In genomic region chr19:39479916-39480315, GRCh38 we compare ENCODE assay signal across 8 cellular contexts. TPM values are rescaled to one million over a fixed set of nuclear protein-coding genes. Genes with fewer than 3 reads are reported as not detected.
DNase-seq lines count a peak whose midpoint lies in the region; ATAC-seq and TF ChIP-seq lines count a peak whose summit lies in the region.

No MANE protein-coding gene starts in this region.

- DNase-seq in NT2/D1 (ENCODE audit: low read depth, low spot score) (no peak), dorsolateral prefrontal cortex (no peak), GF-D8 (lab: John Stamatoyannopoulos, UW) (no peak), AML-193 (lab: John Stamatoyannopoulos, UW) (no peak)
- DNase-seq in effector CD4-positive, alpha-beta T cell, result no peak

- H3K4me3 ChIP-seq in NT2/D1 (ENCODE audit: insufficient read length, low read depth) (no peak overlapping the region), dorsolateral prefrontal cortex (peak overlapping the region; percentile 71 to 100 (median 97)), neutrophil (ENCODE audit: low read depth in 1 of 2, low read length in 1 of 2) (peak overlapping the region; percentile 87 to 92)

- intact Hi-C loops in dorsolateral prefrontal cortex (cut with DNase I), result loop anchor here (2.0 kb wide), 3 partner anchors 33 to 53 kb away; partner anchors contain the start of genes EID2B (in 1 of the 2) and SUPT5H (in 1 of the 2)

- H3K36me3 ChIP-seq in ES-I3 (ENCODE audit: insufficient read depth, low read length) (peaks cover 5% of the 10 kb centered on the region; the same call in 1 of the 2 replicates), NT2/D1 (ENCODE audit: insufficient read depth, insufficient read length, low read length) (peaks cover 45% of the 10 kb centered on the region), neutrophil (peaks cover 15% of the 10 kb centered on the region)

- ATAC-seq in esophagus mucosa, result no peak

- H3K4me1 ChIP-seq in ES-I3 (ENCODE audit: insufficient read depth, low read length) (0 out of 2 replicates have a peak, but pooled peaks cover 5% of the 10 kb centered on the region), NT2/D1 (ENCODE audit: insufficient read depth, insufficient read length) (no peaks in the 10 kb centered on the region), neutrophil (ENCODE audit: control insufficient read depth in 1 of 2, insufficient read depth in 1 of 2, low read depth in 1 of 2, low read length in 1 of 2) (peaks cover 19 to 21% of the 10 kb centered on the region in 2 experiments)

- peak overlapping the region in 56 of 59 donors; percentile 2 to 95 (median 86) for H3K27ac ChIP-seq in dorsolateral prefrontal cortex
- peak overlapping the region; percentile 71 for H3K27ac ChIP-seq in neutrophil

- H3K27me3 ChIP-seq in NT2/D1 (ENCODE audit: insufficient read depth, insufficient read length) (no peaks in the 10 kb centered on the region), dorsolateral prefrontal cortex (no peaks in the 10 kb centered on the region), neutrophil (no peaks in the 10 kb centered on the region)

- no peak for TF ChIP-seq CTCF in dorsolateral prefrontal cortex (IDR thresholded peaks at IDR 0.05 in 54 of 56, conservative IDR thresholded peaks at IDR 0.05 in 2 of 56; ENCODE audit: low read depth in 1 of 56, partially characterized antibody in 56 of 56)
- no peak for TF ChIP-seq CTCF in neutrophil (IDR thresholded peaks at IDR 0.05)

- H3K9me3 ChIP-seq in ES-I3 (ENCODE audit: control insufficient read depth, insufficient read depth, low read length) (no peaks in the 10 kb centered on the region), NT2/D1 (ENCODE audit: insufficient read depth, low read length) (no peaks in the 10 kb centered on the region), neutrophil (no peaks in the 10 kb centered on the region)

- H3K9ac ChIP-seq in ES-I3 (ENCODE audit: low read depth, low read length), result peak overlapping the region; percentile 96; the same call in 1 of the 2 replicates
- H3K9ac ChIP-seq in NT2/D1 (ENCODE audit: insufficient read length, low read depth), result peak overlapping the region; percentile 64

RNA-seq across cellular contexts. Expression of gene TIMM50, which starts 0.7 kb away (rescaled TPM):
- 10 to 100 TPM; 62.0 to 99.4 (median 80.0) TPM for total RNA-seq in dorsolateral prefrontal cortex
- 55.6 TPM for total RNA-seq in esophagus mucosa

RNA-seq across cellular contexts. Expression of gene DLL3, which starts 18.8 kb away (rescaled TPM):
- total RNA-seq in dorsolateral prefrontal cortex, result 1 to 10 TPM; 1.7 to 7.8 (median 3.7) TPM
- total RNA-seq in esophagus mucosa, result not detected

RNA-seq across cellular contexts. Expression of gene SUPT5H, which starts 34.5 kb away (rescaled TPM):
- total RNA-seq in dorsolateral prefrontal cortex (100 to 1,000 TPM; 107 to 178 (median 128) TPM), esophagus mucosa (46.6 TPM)

RNA-seq across cellular contexts. Expression of gene SELENOV, which starts 35.0 kb away (rescaled TPM):
- 1 to 10 TPM in 12 of 120 experiments, under 1 TPM in 22, not detected in 86; 0.28 to 2.7 (median 0.81) TPM for total RNA-seq in dorsolateral prefrontal cortex
- total RNA-seq in esophagus mucosa, result not detected

RNA-seq across cellular contexts. Expression of gene RPS16, which starts 44.2 kb away (rescaled TPM):
- total RNA-seq in dorsolateral prefrontal cortex, result 100 to 1,000 TPM; 365 to 780 (median 506) TPM
- total RNA-seq in esophagus mucosa, result 2,374 TPM
